ENCODE assay signal across 12 cellular contexts in genomic region chr20:7924692-7925091, GRCh38. TPM values are rescaled to one million over a fixed set of nuclear protein-coding genes. Genes with fewer than 3 reads are reported as not detected.
A peak's percentile ranks its signal among the peaks of the same experiment; 100 is the strongest.
DNase-seq lines count a peak whose midpoint lies in the region; ATAC-seq, FAIRE-seq and TF ChIP-seq lines count a peak whose summit lies in the region.
"Had no signal": no experiment of that assay in that cellular context is flagged by ENCODE, and none has a peak within 500 bp of the region (broad histone marks: within the 10 kb centered on the region; RNA-seq: fewer than 3 reads in every experiment).

No MANE protein-coding gene starts in this region.

- no peak for TF ChIP-seq CTCF in left ventricle myocardium inferior (IDR thresholded peaks at IDR 0.05; ENCODE audit: borderline replicate concordance)

- no peak overlapping the region for H3K27ac ChIP-seq in left ventricle myocardium inferior (replicated peaks)
- H3K27ac ChIP-seq: PC-9, suprapubic skin had no signal

- ATAC-seq in Right ventricle myocardium superior (ENCODE audit: poor library complexity), result peak; percentile 43
- ATAC-seq in SK-N-SH treated with all-trans-retinoic acid at 6 μM for 48 hours, result peak; percentile 49
- ATAC-seq in HG03025 (IDR thresholded peaks at IDR 0.05; ENCODE audit: low FRiP score, unreplicated experiment), result no peak
- ATAC-seq in GM21390 (IDR thresholded peaks at IDR 0.05; ENCODE audit: unreplicated experiment), result no peak

- no peaks in the 10 kb centered on the region for H3K36me3 ChIP-seq in left ventricle myocardium inferior
- H3K36me3 ChIP-seq: suprapubic skin had no signal

- peak; percentile 88 for FAIRE-seq in urothelium cell line (lab: Jason Lieb, UNC)
- FAIRE-seq: GM18507 had no signal

- no peaks in the 10 kb centered on the region for H3K4me1 ChIP-seq in left ventricle myocardium inferior
- H3K4me1 ChIP-seq: suprapubic skin had no signal

- no peak overlapping the region for H3K4me3 ChIP-seq in left ventricle myocardium inferior
- H3K4me3 ChIP-seq: PC-9, suprapubic skin had no signal

- H3K9me3 ChIP-seq in left ventricle myocardium inferior (replicated peaks), result no peaks in the 10 kb centered on the region
- H3K9me3 ChIP-seq: suprapubic skin had no signal

- H3K27me3 ChIP-seq in left ventricle myocardium inferior (ENCODE audit: low read depth), result no peaks in the 10 kb centered on the region
- H3K27me3 ChIP-seq: suprapubic skin had no signal

- DNase-seq in Right ventricle myocardium superior, result no peak
- no peak for DNase-seq in left ventricle myocardium inferior
- peak; percentile 80 for DNase-seq in glomerular visceral epithelial cell (ENCODE audit: extremely low spot score)
- peak; percentile 63 for DNase-seq in urothelium cell line (ENCODE audit: low spot score)
- DNase-seq in LoVo (ENCODE audit: low spot score), result no peak
- DNase-seq: PC-9 had no signal

- intact Hi-C loops in Right ventricle myocardium superior (cut with DNase I) (no loop called here), left ventricle myocardium inferior (cut with micrococcal nuclease) (no loop called here)

TF ChIP-seq in SK-N-SH treated with all-trans-retinoic acid at 6 μM for 48 hours, 23 proteins besides CTCF, POLR2A, EP300 and RAD21:
- TF ChIP-seq ARNTL (CRISPR knock-in tag; IDR thresholded peaks at IDR 0.05; ENCODE audit: borderline replicate concordance, low read depth), result no peak
- TF ChIP-seq ZFP30 (CRISPR knock-in tag; IDR thresholded peaks at IDR 0.05), result no peak
- TF ChIP-seq ZNF565 (CRISPR knock-in tag; conservative IDR thresholded peaks at IDR 0.05; ENCODE audit: low read depth), result no peak
- TF ChIP-seq TCF4 (CRISPR knock-in tag; IDR thresholded peaks at IDR 0.05; ENCODE audit: borderline replicate concordance), result no peak
- no peak for TF ChIP-seq ZFP3 (CRISPR knock-in tag; IDR thresholded peaks at IDR 0.05)
- no peak for TF ChIP-seq PPARA (CRISPR knock-in tag; IDR thresholded peaks at IDR 0.05; ENCODE audit: borderline replicate concordance)
- no peak for TF ChIP-seq BACH2 (CRISPR knock-in tag; IDR thresholded peaks at IDR 0.05; ENCODE audit: borderline replicate concordance)
- TF ChIP-seq ZC3H10 (CRISPR knock-in tag; IDR thresholded peaks at IDR 0.05), result no peak
- no peak for TF ChIP-seq ESRRG (CRISPR knock-in tag; IDR thresholded peaks at IDR 0.05)
- TF ChIP-seq CREB5 (CRISPR knock-in tag; IDR thresholded peaks at IDR 0.05; ENCODE audit: low read depth), result no peak
- no peak for TF ChIP-seq POU6F1 (CRISPR knock-in tag; IDR thresholded peaks at IDR 0.05; ENCODE audit: borderline replicate concordance, low read depth)
- TF ChIP-seq TOX (CRISPR knock-in tag; IDR thresholded peaks at IDR 0.05; ENCODE audit: borderline replicate concordance), result no peak
- no peak for TF ChIP-seq CSRNP3 (CRISPR knock-in tag; IDR thresholded peaks at IDR 0.05)
- no peak for TF ChIP-seq CSDC2 (CRISPR knock-in tag; IDR thresholded peaks at IDR 0.05)
- TF ChIP-seq ZNF8 (CRISPR knock-in tag; IDR thresholded peaks at IDR 0.05), result no peak
- no peak for TF ChIP-seq ISL1 (CRISPR knock-in tag; IDR thresholded peaks at IDR 0.05)
- no peak for TF ChIP-seq SNAI2 (CRISPR knock-in tag; IDR thresholded peaks at IDR 0.05)
- TF ChIP-seq PATZ1 (CRISPR knock-in tag; IDR thresholded peaks at IDR 0.05; ENCODE audit: borderline replicate concordance), result no peak
- no peak for TF ChIP-seq ZNF70 (CRISPR knock-in tag; IDR thresholded peaks at IDR 0.05)
TF ChIP-seq in SK-N-SH treated with all-trans-retinoic acid at 6 μM for 48 hours: peak in this region for 0.

RNA-seq across cellular contexts. Expression of gene HAO1, which starts 15.6 kb away (rescaled TPM):
- total RNA-seq in Right ventricle myocardium superior (not detected), left ventricle myocardium inferior (not detected)
- total RNA-seq: B cell, PC-9 had no signal

Comparison
In these comparisons a context has a peak if more than half of its experiments do, and no peak if none do; other contexts are left out.
1. ATAC-seq: peak in Right ventricle myocardium superior (single experiment) and SK-N-SH treated with all-trans-retinoic acid at 6 μM for 48 hours (single experiment); none in HG03025 (single experiment) and GM21390 (single experiment).
2. DNase-seq: peak in glomerular visceral epithelial cell (single experiment) and urothelium cell line (single experiment); none in Right ventricle myocardium superior (single experiment), left ventricle myocardium inferior (single experiment) and LoVo (single experiment).